ENCODE assay signal across 8 cellular contexts in the genomic region with DNA sequence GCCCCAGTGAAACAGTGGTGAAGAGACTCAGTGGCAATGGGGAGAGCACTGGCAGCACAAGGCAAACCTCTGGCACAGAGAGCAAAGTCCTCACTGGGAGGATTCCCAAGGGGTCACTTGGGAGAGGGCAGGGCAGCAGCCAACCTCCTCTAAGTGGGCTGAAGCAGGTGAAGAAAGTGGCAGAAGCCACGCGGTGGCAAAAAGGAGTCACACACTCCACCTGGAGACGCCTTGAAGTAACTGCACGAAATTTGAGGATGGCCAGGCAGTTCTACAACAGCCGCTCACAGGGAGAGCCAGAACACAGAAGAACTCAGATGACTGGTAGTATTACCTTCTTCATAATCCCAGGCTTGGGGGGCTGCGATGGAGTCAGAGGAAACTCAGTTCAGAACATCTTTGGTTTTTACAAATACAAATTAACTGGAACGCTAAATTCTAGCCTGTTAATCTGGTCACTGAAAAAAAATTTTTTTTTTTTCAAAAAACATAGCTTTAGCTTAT. TPM values are rescaled to one million over a fixed set of nuclear protein-coding genes. Genes with fewer than 3 reads are reported as not detected.
DNase-seq lines count a peak whose midpoint lies in the region; ATAC-seq, FAIRE-seq and TF ChIP-seq lines count a peak whose summit lies in the region.

No MANE protein-coding gene starts in this region.

- peak; percentile 89 for FAIRE-seq in GM12891 (lab: Jason Lieb, UNC)

- H3K27ac ChIP-seq in ACC112 (ENCODE audit: low read depth, low read length) (peak overlapping the region; percentile 96), coronary artery (peak overlapping the region in 1 of 2 donors; percentile 83), mesendoderm (ENCODE audit: low read depth, low read length) (peak overlapping the region; percentile 67)

- no peak for TF ChIP-seq POLR2A in GM12891 (IDR thresholded peaks at IDR 0.05; ENCODE audit: low read depth, low read length)

- H3K79me2 ChIP-seq in ACC112 (ENCODE audit: control insufficient read depth, insufficient read depth, low read length, unreplicated experiment) (peaks cover 22% of the 10 kb centered on the region), mesendoderm (ENCODE audit: control insufficient read depth, insufficient read depth, low read length) (no peaks in the 10 kb centered on the region)

- H3K9ac ChIP-seq in mesendoderm (ENCODE audit: low read length), result peak overlapping the region; percentile 17

- H4K8ac ChIP-seq in mesendoderm (ENCODE audit: low read depth, low read length), result peak overlapping the region; percentile 30

- H3K79me1 ChIP-seq in mesendoderm (ENCODE audit: low read length), result no peaks in the 10 kb centered on the region

- WGBS in mesendoderm (ENCODE audit: extremely low coverage, insufficient coverage, low lambda C conversion rate), result no CpG with 5 or more reads among the region's 7 CpGs

- H3K27me3 ChIP-seq in ACC112 (ENCODE audit: insufficient read depth, low read length), result no peaks in the 10 kb centered on the region
- no peaks in the 10 kb centered on the region for H3K27me3 ChIP-seq in mesendoderm (ENCODE audit: insufficient read depth, low read length, poor library complexity)

- H3K4me1 ChIP-seq in ACC112 (ENCODE audit: control insufficient read depth, insufficient read depth, low read length, unreplicated experiment), result peaks cover 52% of the 10 kb centered on the region
- H3K4me1 ChIP-seq in mesendoderm (ENCODE audit: control insufficient read depth, low read depth, low read length), result peaks cover 3% of the 10 kb centered on the region

- H2BK120ac ChIP-seq in mesendoderm (ENCODE audit: low read depth, low read length), result no peak overlapping the region

- peak overlapping the region; percentile 66 for H2BK5ac ChIP-seq in mesendoderm (ENCODE audit: low read length)

- ATAC-seq in HG02798 (IDR thresholded peaks at IDR 0.05; ENCODE audit: poor library complexity, unreplicated experiment), result peak; percentile 83

- H3K4me3 ChIP-seq in ACC112 (ENCODE audit: low read depth, low read length), result peak overlapping the region; percentile 86
- H3K4me3 ChIP-seq in coronary artery, result peak overlapping the region; percentile 70
- H3K4me3 ChIP-seq in mesendoderm (ENCODE audit: low read length), result no peak overlapping the region

- DNase-seq in GM12891 (ENCODE audit: insufficient read length, low spot score), result peak; percentile 50
- peak; percentile 12 for DNase-seq in NCI-H146 treated with DMSO at 0.1 percent for 48 hours (lab: John Stamatoyannopoulos, UW; ENCODE audit: unreplicated experiment)
- peak; percentile 48 for DNase-seq in activated CD4-positive, CD25-positive, alpha-beta regulatory T cell treated with anti-CD3 and anti-CD28 coated beads, Interleukin-2, amount 50 U/mL, for 72 hours
- DNase-seq in coronary artery (ENCODE audit: low spot score), result no peak
- DNase-seq in mesendoderm, result peak; percentile 94
- DNase-seq in stimulated activated CD8-positive, alpha-beta memory T cell treated with anti-CD3 and anti-CD28 coated beads, Interleukin-4, amount 100 ng/mL, for 48 hours, result peak; percentile 63

- peak overlapping the region; percentile 28 for H3K4ac ChIP-seq in mesendoderm (ENCODE audit: low read depth, low read length)

- H2AFZ ChIP-seq in ACC112 (ENCODE audit: low read length, unreplicated experiment), result no peak overlapping the region

- peak overlapping the region; percentile 92 for H3K18ac ChIP-seq in mesendoderm (ENCODE audit: low read length)

- peak overlapping the region; percentile 15 for H2AK5ac ChIP-seq in mesendoderm (ENCODE audit: low read length)

- H3K4me2 ChIP-seq in mesendoderm (ENCODE audit: low read length), result no peak overlapping the region

- TF ChIP-seq CTCF in coronary artery (IDR thresholded peaks at IDR 0.05), result peak; percentile 44

- no peak overlapping the region for H2BK15ac ChIP-seq in mesendoderm (replicated peaks; ENCODE audit: low read depth)

- H3K36me3 ChIP-seq in ACC112 (ENCODE audit: insufficient read depth, low read length) (peaks cover 23% of the 10 kb centered on the region), mesendoderm (ENCODE audit: control insufficient read depth, insufficient read depth, low read length) (no peaks in the 10 kb centered on the region)

- no peak overlapping the region for H3K23ac ChIP-seq in mesendoderm (ENCODE audit: low read length)

- peak overlapping the region; percentile 52 for H3K56ac ChIP-seq in mesendoderm (ENCODE audit: low read length)

- H4K5ac ChIP-seq in mesendoderm (ENCODE audit: low read length), result no peak overlapping the region

TF ChIP-seq in GM12891, 5 proteins besides CTCF, POLR2A, EP300 and RAD21:
- TF ChIP-seq PAX5 (IDR thresholded peaks at IDR 0.05; ENCODE audit: insufficient read depth, low read length, severe bottlenecking), result no peak
- no peak for TF ChIP-seq SPI1 (IDR thresholded peaks at IDR 0.05; ENCODE audit: low read depth, low read length)
- TF ChIP-seq POLR2AphosphoS5 (IDR thresholded peaks at IDR 0.05; ENCODE audit: low read depth, low read length), result no peak
- TF ChIP-seq POU2F2 (IDR thresholded peaks at IDR 0.05; ENCODE audit: low read depth, low read length), result no peak
- no peak for TF ChIP-seq TAF1 (IDR thresholded peaks at IDR 0.05; ENCODE audit: low read depth, low read length)

RNA-seq across cellular contexts. Expression of gene IL6, which starts 0.6 kb away (rescaled TPM):
- polyA plus RNA-seq in GM12891 (2012; ENCODE audit: low read depth, missing spikeins), result 0.69 TPM
- 4.6 TPM for polyA plus RNA-seq in mesendoderm (2013, experiment 1 of 2)
- 4.6 TPM for polyA plus RNA-seq in mesendoderm (2013, experiment 2 of 2)
